20 cellular contexts compared by ENCODE assay signal in genomic region chr1:7526196-7526866, GRCh38.
DNase-seq lines count a peak whose midpoint lies in the region; FAIRE-seq lines count a peak whose summit lies in the region.
"Had no signal": no experiment of that assay in that cellular context is flagged by ENCODE, and none has a peak within 500 bp of the region (broad histone marks: within the 10 kb centered on the region; RNA-seq: fewer than 3 reads in every experiment).

No MANE protein-coding gene starts in this region.

- no peaks in the 10 kb centered on the region for H3K79me1 ChIP-seq in trophoblast cell (ENCODE audit: low read length)

- no peak overlapping the region for H2BK5ac ChIP-seq in trophoblast cell (ENCODE audit: low read depth, low read length, poor library complexity)

- H3K23ac ChIP-seq in trophoblast cell (ENCODE audit: low read length): no peak overlapping the region

- H3K9ac ChIP-seq in GM23248 (no peak overlapping the region), trophoblast cell (ENCODE audit: low read length) (no peak overlapping the region)
- H3K9ac ChIP-seq: KMS-11 had no signal

- H3K4me1 ChIP-seq in GM23248 (ENCODE audit: insufficient read depth) (peaks cover 20% of the 10 kb centered on the region), trophoblast cell (ENCODE audit: control insufficient read depth in 1 of 2, insufficient read depth in 2 of 2, low read length in 2 of 2) (peaks cover 6 to 12% of the 10 kb centered on the region in 2 experiments)
- H3K4me1 ChIP-seq: sigmoid colon had no signal

- H3K4ac ChIP-seq in trophoblast cell (ENCODE audit: low read depth, low read length): no peak overlapping the region

- H3K4me2 ChIP-seq in GM23248 (ENCODE audit: unreplicated experiment) (no peak overlapping the region), trophoblast cell (ENCODE audit: low read length) (no peak overlapping the region)
- H3K4me2 ChIP-seq: KMS-11 had no signal

- H2BK120ac ChIP-seq in trophoblast cell (ENCODE audit: insufficient read depth, low read length, poor library complexity): no peak overlapping the region

- H3K4me3 ChIP-seq in GM23248: no peak overlapping the region
- no peak overlapping the region for H3K4me3 ChIP-seq in trophoblast cell (ENCODE audit: low read depth, low read length)
- H3K4me3 ChIP-seq: sigmoid colon had no signal

- no peak overlapping the region for H4K8ac ChIP-seq in trophoblast cell (ENCODE audit: low read depth, low read length)

- no peaks in the 10 kb centered on the region for H3K27me3 ChIP-seq in GM23248 (replicated peaks; ENCODE audit: insufficient read depth)
- no peaks in the 10 kb centered on the region for H3K27me3 ChIP-seq in trophoblast cell (ENCODE audit: insufficient read depth, low read length)

- FAIRE-seq in RCC 7860 (lab: Jason Lieb, UNC): no peak
- FAIRE-seq: colon, GM12892 had no signal

- H2BK12ac ChIP-seq in trophoblast cell (ENCODE audit: low read length): no peak overlapping the region

- no peaks in the 10 kb centered on the region for H3K79me2 ChIP-seq in GM23248 (ENCODE audit: insufficient read depth)
- no peaks in the 10 kb centered on the region for H3K79me2 ChIP-seq in trophoblast cell (ENCODE audit: control insufficient read depth, insufficient read depth, low read length, poor library complexity)

- H3K9me2 ChIP-seq in GM23248 (ENCODE audit: insufficient read depth): no peaks in the 10 kb centered on the region

- H3K18ac ChIP-seq in trophoblast cell (ENCODE audit: low read length): no peak overlapping the region

- H2AK5ac ChIP-seq in trophoblast cell (ENCODE audit: low read length): no peak overlapping the region

- WGBS in GM23248 (ENCODE audit: low coverage in 1 of 2, low lambda C conversion rate in 2 of 2, missing lambda C conversion rate in 2 of 2), 2 experiments: 70 to 77% methylated on average over 8 to 10 of the region's 10 CpGs
- no CpG with 5 or more reads among the region's 10 CpGs for WGBS in trophoblast cell (ENCODE audit: extremely low coverage, insufficient coverage, insufficient read length)

- H3K27ac ChIP-seq in GM23248 (peak overlapping the region; percentile 70), epithelial cell of prostate (peak overlapping the region; percentile 54), trophoblast cell (ENCODE audit: low read depth, low read length) (no peak overlapping the region)
- H3K27ac ChIP-seq: KMS-11, sigmoid colon had no signal

- H4K91ac ChIP-seq in trophoblast cell (ENCODE audit: low read depth, low read length): no peak overlapping the region

- peaks cover 13% of the 10 kb centered on the region for H3F3A ChIP-seq in GM23248 (ENCODE audit: insufficient read depth)

- in situ Hi-C loops in GM23248 (cut with MboI): no loop called here

- H2AFZ ChIP-seq in GM23248: peak overlapping the region; percentile 39; the same call in 1 of the 2 replicates
- no peak overlapping the region for H2AFZ ChIP-seq in trophoblast cell (ENCODE audit: insufficient read depth, low read length, poor library complexity)

- H3K14ac ChIP-seq in trophoblast cell (ENCODE audit: low read length): no peak overlapping the region

- no peaks in the 10 kb centered on the region for H3K9me3 ChIP-seq in GM23248 (ENCODE audit: low read depth)
- no peaks in the 10 kb centered on the region for H3K9me3 ChIP-seq in trophoblast cell (ENCODE audit: insufficient read depth, low read depth, low read length)
- H3K9me3 ChIP-seq: sigmoid colon had no signal

- no peak overlapping the region for H4K12ac ChIP-seq in trophoblast cell (ENCODE audit: low read depth, low read length)

- no peaks in the 10 kb centered on the region for H4K20me1 ChIP-seq in GM23248 (ENCODE audit: insufficient read depth)

- DNase-seq in GM23248 (peak; percentile 60), RCC 7860 (ENCODE audit: low spot score) (peak; percentile 71), epithelial cell of prostate (ENCODE audit: low read depth, low spot score) (no peak), trophoblast cell (peak; percentile 10 to 38), COLO668 (lab: John Stamatoyannopoulos, UW; ENCODE audit: unreplicated experiment) (no peak), DMS53 treated with DMSO at 0.1 percent for 48 hours (lab: John Stamatoyannopoulos, UW; ENCODE audit: unreplicated experiment) (no peak), C1 segment of cervical spinal cord (lab: John Stamatoyannopoulos, UW) (no peak)
- DNase-seq: activated CD4-positive, alpha-beta T cell treated with anti-CD3 and anti-CD28 coated beads for 4 hours; activated CD8-positive, alpha-beta memory T cell treated with anti-CD3 and anti-CD28 coated beads, Interleukin-2, amount 50 U/mL, for 48 hours; activated naive CD4-positive, alpha-beta T cell treated with Interleukin-2 at 50 U/mL for 16 hours; left colon; NCI-H1105; NCI-H526 treated with DMSO at 0.1 percent for 48 hours; occipital lobe; OCI-M1; sigmoid colon; stimulated activated CD4-positive, alpha-beta T cell treated with anti-CD3 and anti-CD28 coated beads, Interleukin-2, amount 100 ng/mL, for 24 hours had no signal

- H3K36me3 ChIP-seq in GM23248 (ENCODE audit: low read depth): no peaks in the 10 kb centered on the region
- H3K36me3 ChIP-seq in trophoblast cell (ENCODE audit: control insufficient read depth in 1 of 2, insufficient read depth in 2 of 2, low read length in 2 of 2): no peaks in the 10 kb centered on the region
- H3K36me3 ChIP-seq: sigmoid colon had no signal

Comparison
In these comparisons a context has a peak if more than half of its experiments do, and no peak if none do; other contexts are left out.
1. DNase-seq: peak in GM23248 (single experiment), RCC 7860 (single experiment) and trophoblast cell (2 of 2); none in epithelial cell of prostate (single experiment), COLO668 (single experiment), DMS53 treated with DMSO at 0.1 percent for 48 hours (single experiment) and C1 segment of cervical spinal cord (0 of 14).